ENCODE assay signal across 28 cellular contexts in the genomic region with DNA sequence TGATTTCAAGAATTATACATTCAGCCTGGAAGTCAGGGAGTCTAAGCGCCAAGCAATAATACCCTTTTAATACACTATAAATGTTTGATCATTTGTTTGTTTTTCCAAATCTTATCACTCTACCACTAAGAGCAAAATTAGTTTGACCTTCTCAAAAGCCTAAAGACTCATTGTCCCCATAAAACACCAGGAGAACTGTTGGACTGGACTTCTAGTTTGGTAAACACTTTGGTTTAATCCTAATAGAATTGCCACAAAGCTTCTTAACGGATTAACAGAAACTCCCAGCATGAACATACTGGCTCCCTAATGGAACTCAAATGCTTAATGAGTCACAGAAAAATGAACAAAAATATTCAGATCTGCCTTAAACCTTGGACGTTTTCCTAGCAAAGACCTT. TPM values are rescaled to one million over a fixed set of nuclear protein-coding genes. Genes with fewer than 3 reads are reported as not detected.
"Had no signal": no experiment of that assay in that cellular context is flagged by ENCODE, and none has a peak within 500 bp of the region (broad histone marks: within the 10 kb centered on the region; RNA-seq: fewer than 3 reads in every experiment).

No MANE protein-coding gene starts in this region.

- H3K4me2 ChIP-seq: smooth muscle cell had no signal

- H3K27me3 ChIP-seq: gastrocnemius medialis, stomach, thyroid gland, vagina had no signal

- H3K36me3 ChIP-seq: gastrocnemius medialis, lower lobe of right lung, pancreas, stomach, thyroid gland, vagina had no signal

- H3K4me1 ChIP-seq: gastrocnemius medialis, lower lobe of right lung, thyroid gland, vagina had no signal

- H3K27ac ChIP-seq: epithelial cell of prostate, gastrocnemius medialis, lower lobe of right lung, pancreas, stomach, thyroid gland, vagina had no signal

- H3K9me3 ChIP-seq: gastrocnemius medialis, lower lobe of right lung, pancreas, stomach, thyroid gland, vagina had no signal

- FAIRE-seq: keratinocyte had no signal

- H3K4me3 ChIP-seq: gastrocnemius medialis, lower lobe of right lung, pancreas, smooth muscle cell, stomach, thyroid gland, vagina had no signal

- H3K4me1 Mint-ChIP-seq: naive thymus-derived CD8-positive, alpha-beta T cell had no signal

- DNase-seq: effector CD8-positive, alpha-beta T cell; endodermal cell; foreskin fibroblast; gastrocnemius medialis; head of caudate nucleus; left ventricle myocardium superior; lower lobe of right lung; naive thymus-derived CD8-positive, alpha-beta T cell; nephron progenitor cell; occipital lobe; pancreas; retina; stimulated activated CD4-positive, alpha-beta T cell treated with anti-CD3 and anti-CD28 coated beads, Interleukin-12 subunit alpha, Interleukin-12 subunit beta, amount 100 ng/mL, for 4 hours; stimulated activated CD4-positive, alpha-beta T cell treated with anti-CD3 and anti-CD28 coated beads, Interleukin-1b, Interleukin-23, amount 100 ng/mL, for 48 hours; stimulated activated CD4-positive, alpha-beta T cell treated with anti-CD3 and anti-CD28 coated beads, Interleukin-4, amount 100 ng/mL, for 1 hour; stimulated activated naive CD4-positive, alpha-beta T cell treated with Interleukin-2 at 50 U/mL for 16 hours; stomach; thyroid gland; trophoblast cell had no signal

- ATAC-seq: esophagus mucosa; gastrocnemius medialis; left ventricle myocardium superior; lower lobe of right lung; naive thymus-derived CD8-positive, alpha-beta T cell; pancreas; sciatic nerve; stimulated activated effector memory CD8-positive, alpha-beta T cell treated with anti-CD3 and anti-CD28 coated beads, Interleukin-12 subunit alpha, Interleukin-12 subunit beta, amount 100 ng/mL, for 72 hours had no signal

- H3K27me3 Mint-ChIP-seq: dendritic cell treated with granulocyte-macrophage colony-stimulating factor and Interleukin-4, amounts not matched to agents 40 ng/mL and 50 ng/mL, for 4 days had no signal

- H3K27ac Mint-ChIP-seq: dendritic cell treated with granulocyte-macrophage colony-stimulating factor and Interleukin-4, amounts not matched to agents 40 ng/mL and 50 ng/mL, for 4 days; endodermal cell; naive thymus-derived CD8-positive, alpha-beta T cell; nephron progenitor cell; stimulated activated effector memory CD8-positive, alpha-beta T cell treated with anti-CD3 and anti-CD28 coated beads, Interleukin-12 subunit alpha, Interleukin-12 subunit beta, amount 100 ng/mL, for 72 hours had no signal

- H3K9me3 Mint-ChIP-seq: dendritic cell treated with granulocyte-macrophage colony-stimulating factor and Interleukin-4, amounts not matched to agents 40 ng/mL and 50 ng/mL, for 4 days; naive thymus-derived CD8-positive, alpha-beta T cell; stimulated activated effector memory CD8-positive, alpha-beta T cell treated with anti-CD3 and anti-CD28 coated beads, Interleukin-12 subunit alpha, Interleukin-12 subunit beta, amount 100 ng/mL, for 72 hours had no signal

- H3K36me3 Mint-ChIP-seq: stimulated activated effector memory CD8-positive, alpha-beta T cell treated with anti-CD3 and anti-CD28 coated beads, Interleukin-12 subunit alpha, Interleukin-12 subunit beta, amount 100 ng/mL, for 72 hours had no signal

- H3K4me3 Mint-ChIP-seq: dendritic cell treated with granulocyte-macrophage colony-stimulating factor and Interleukin-4, amounts not matched to agents 40 ng/mL and 50 ng/mL, for 4 days; endodermal cell; naive thymus-derived CD8-positive, alpha-beta T cell; nephron progenitor cell; stimulated activated effector memory CD8-positive, alpha-beta T cell treated with anti-CD3 and anti-CD28 coated beads, Interleukin-12 subunit alpha, Interleukin-12 subunit beta, amount 100 ng/mL, for 72 hours had no signal

RNA-seq across cellular contexts. Expression of a gene that starts 34.9 kb away (rescaled TPM):
- total RNA-seq: gastrocnemius medialis; left ventricle myocardium superior; naive thymus-derived CD8-positive, alpha-beta T cell; pulmonary artery endothelial cell; sciatic nerve had no signal
- polyA plus RNA-seq: naive thymus-derived CD8-positive, alpha-beta T cell had no signal
